23 cellular contexts compared by ENCODE assay signal in genomic region chr4:73817341-73817740, GRCh38. TPM values are rescaled to one million over a fixed set of nuclear protein-coding genes. Genes with fewer than 3 reads are reported as not detected.
DNase-seq lines count a peak whose midpoint lies in the region; ATAC-seq, FAIRE-seq and TF ChIP-seq lines count a peak whose summit lies in the region.
"Had no signal": no experiment of that assay in that cellular context is flagged by ENCODE, and none has a peak within 500 bp of the region (broad histone marks: within the 10 kb centered on the region; RNA-seq: fewer than 3 reads in every experiment).

No MANE protein-coding gene starts in this region.

- no peaks in the 10 kb centered on the region for H3K27me3 Mint-ChIP-seq in MCF 10A (ENCODE audit: insufficient read depth, unreplicated experiment)
- H3K27me3 Mint-ChIP-seq: activated CD4-positive, alpha-beta T cell treated with anti-CD3 and anti-CD28 coated beads for 36 hours; activated naive CD8-positive, alpha-beta T cell treated with anti-CD3 and anti-CD28 coated beads for 36 hours had no signal

- BruUV-seq in MCF 10A (replicated peaks; lab: Mats Ljungman, UMichigan): no TSS peak

- FAIRE-seq in urothelium cell line (lab: Jason Lieb, UNC): peak; percentile 20
- FAIRE-seq: colon, endometrium, frontal cortex had no signal

- no peaks in the 10 kb centered on the region for H3K4me1 ChIP-seq in breast epithelium
- H3K4me1 ChIP-seq in RWPE2 (ENCODE audit: insufficient read depth, poor library complexity, severe bottlenecking): peaks cover 9% of the 10 kb centered on the region
- H3K4me1 ChIP-seq: body of pancreas, suprapubic skin had no signal

- H3K9me3 Mint-ChIP-seq in MCF 10A (ENCODE audit: unreplicated experiment): peaks cover 8% of the 10 kb centered on the region
- H3K9me3 Mint-ChIP-seq: activated naive CD8-positive, alpha-beta T cell treated with anti-CD3 and anti-CD28 coated beads for 36 hours; nephron progenitor cell had no signal

- DNase-seq in MCF 10A (ENCODE audit: unreplicated experiment): no peak
- DNase-seq in breast epithelium (ENCODE audit: low spot score in 2 of 2): no peak
- DNase-seq in RWPE2 (ENCODE audit: low spot score): no peak
- DNase-seq in urothelium cell line (ENCODE audit: low spot score): no peak
- no peak for DNase-seq in GDM1 (lab: John Stamatoyannopoulos, UW)
- no peak for DNase-seq in hippocampal formation (lab: John Stamatoyannopoulos, UW)
- no peak for DNase-seq in NCI-H1694 treated with DMSO at 0.1 percent for 48 hours (lab: John Stamatoyannopoulos, UW)
- DNase-seq: activated CD4-positive, alpha-beta T cell treated with anti-CD3 and anti-CD28 coated beads for 36 hours; activated naive CD8-positive, alpha-beta T cell treated with anti-CD3 and anti-CD28 coated beads for 36 hours; Karpas-422; NCI-H1105; NCI-H69; nephron progenitor cell; stimulated activated CD4-positive, alpha-beta T cell treated with anti-CD3 and anti-CD28 coated beads, Interleukin-15, amount 100 ng/mL, for 24 hours had no signal

- ATAC-seq in RWPE2 (ENCODE audit: low read depth) (no peak), esophagus mucosa (peak; percentile 25)
- ATAC-seq: activated CD4-positive, alpha-beta T cell treated with anti-CD3 and anti-CD28 coated beads for 36 hours; Panc1 had no signal

- H3K4me3 Mint-ChIP-seq in MCF 10A (ENCODE audit: unreplicated experiment): no peak overlapping the region
- H3K4me3 Mint-ChIP-seq: activated CD4-positive, alpha-beta T cell treated with anti-CD3 and anti-CD28 coated beads for 36 hours; activated naive CD8-positive, alpha-beta T cell treated with anti-CD3 and anti-CD28 coated beads for 36 hours; CD14-positive monocyte; nephron progenitor cell had no signal

- peak overlapping the region; percentile 46 for H3K27ac Mint-ChIP-seq in MCF 10A (ENCODE audit: low read depth, unreplicated experiment)
- H3K27ac Mint-ChIP-seq: activated CD4-positive, alpha-beta T cell treated with anti-CD3 and anti-CD28 coated beads for 36 hours; activated naive CD8-positive, alpha-beta T cell treated with anti-CD3 and anti-CD28 coated beads for 36 hours; nephron progenitor cell had no signal

- TF ChIP-seq CTCF in MCF 10A (IDR thresholded peaks at IDR 0.05; ENCODE audit: unreplicated experiment) (no peak), breast epithelium (IDR thresholded peaks at IDR 0.05) (no peak), RWPE2 (IDR thresholded peaks at IDR 0.05; ENCODE audit: poor library complexity, severe bottlenecking) (no peak)

- H3K4me1 Mint-ChIP-seq in MCF 10A (ENCODE audit: insufficient read depth, unreplicated experiment): peaks cover 41% of the 10 kb centered on the region
- H3K4me1 Mint-ChIP-seq: activated CD4-positive, alpha-beta T cell treated with anti-CD3 and anti-CD28 coated beads for 36 hours; activated naive CD8-positive, alpha-beta T cell treated with anti-CD3 and anti-CD28 coated beads for 36 hours; nephron progenitor cell had no signal

- H3K36me3 Mint-ChIP-seq in MCF 10A (ENCODE audit: insufficient read depth, unreplicated experiment): no peaks in the 10 kb centered on the region
- H3K36me3 Mint-ChIP-seq: activated naive CD8-positive, alpha-beta T cell treated with anti-CD3 and anti-CD28 coated beads for 36 hours; CD14-positive monocyte had no signal

- H3K27me3 ChIP-seq in breast epithelium (no peaks in the 10 kb centered on the region), RWPE2 (ENCODE audit: insufficient read depth, poor library complexity, severe bottlenecking) (no peaks in the 10 kb centered on the region)
- H3K27me3 ChIP-seq: body of pancreas, suprapubic skin had no signal

- POLR2A ChIA-PET in MCF 10A (lab: Yijun Ruan, JAX): no interaction called here

- no peak for TF ChIP-seq POLR2A in breast epithelium (IDR thresholded peaks at IDR 0.05)

- H3K4me3 ChIP-seq in breast epithelium (no peak overlapping the region), RWPE2 (ENCODE audit: severe bottlenecking) (no peak overlapping the region)
- H3K4me3 ChIP-seq: body of pancreas, suprapubic skin had no signal

- no peaks in the 10 kb centered on the region for H3K9me3 ChIP-seq in breast epithelium
- H3K9me3 ChIP-seq in RWPE2 (ENCODE audit: severe bottlenecking): no peaks in the 10 kb centered on the region
- H3K9me3 ChIP-seq: body of pancreas, suprapubic skin had no signal

- H3K36me3 ChIP-seq in breast epithelium (no peaks in the 10 kb centered on the region), RWPE2 (ENCODE audit: low read depth) (no peaks in the 10 kb centered on the region)
- H3K36me3 ChIP-seq: suprapubic skin had no signal

- intact Hi-C loops in MCF 10A (cut with micrococcal nuclease): no loop called here
- intact Hi-C loops in breast epithelium (cut with DNase I; ENCODE audit: low total_unique reads): no loop called here

- CTCF ChIA-PET in MCF 10A (lab: Yijun Ruan, JAX): no interaction called here

- H3K27ac ChIP-seq in breast epithelium: no peak overlapping the region
- peak overlapping the region; percentile 63 for H3K27ac ChIP-seq in RWPE2 (ENCODE audit: poor library complexity, severe bottlenecking)
- H3K27ac ChIP-seq: suprapubic skin had no signal

RNA-seq across cellular contexts. Expression of gene CXCL6, which starts 19.1 kb away (rescaled TPM):
- total RNA-seq in MCF 10A (2022): not detected in 2 replicates
- total RNA-seq in breast epithelium: 1 to 10 TPM in 2 of 3 donors, not detected in 1; 2.2 to 2.9 TPM
- 1.4 TPM for total RNA-seq in esophagus mucosa
- total RNA-seq: activated CD4-positive, alpha-beta T cell treated with anti-CD3 and anti-CD28 coated beads for 36 hours; activated naive CD8-positive, alpha-beta T cell treated with anti-CD3 and anti-CD28 coated beads for 36 hours; suprapubic skin had no signal

RNA-seq across cellular contexts. Expression of gene PF4V1, which starts 35.8 kb away (rescaled TPM):
- not detected in 2 replicates for total RNA-seq in MCF 10A (2022)
- not detected for total RNA-seq in breast epithelium
- total RNA-seq in esophagus mucosa: not detected
- total RNA-seq: activated CD4-positive, alpha-beta T cell treated with anti-CD3 and anti-CD28 coated beads for 36 hours; activated naive CD8-positive, alpha-beta T cell treated with anti-CD3 and anti-CD28 coated beads for 36 hours; body of pancreas; pulmonary artery endothelial cell; suprapubic skin had no signal

RNA-seq across cellular contexts. Expression of gene CXCL1, which starts 51.9 kb away (rescaled TPM):
- total RNA-seq in MCF 10A (2022) (35.0 and 49.3 TPM in 2 replicates), breast epithelium (10 to 100 TPM in 2 of 3 donors, under 1 TPM in 1; 0.80 to 31.3 (median 17.7) TPM), esophagus mucosa (22.9 TPM)
- total RNA-seq: activated CD4-positive, alpha-beta T cell treated with anti-CD3 and anti-CD28 coated beads for 36 hours; activated naive CD8-positive, alpha-beta T cell treated with anti-CD3 and anti-CD28 coated beads for 36 hours had no signal
